27 cellular contexts compared by ENCODE assay signal in the genomic region with DNA sequence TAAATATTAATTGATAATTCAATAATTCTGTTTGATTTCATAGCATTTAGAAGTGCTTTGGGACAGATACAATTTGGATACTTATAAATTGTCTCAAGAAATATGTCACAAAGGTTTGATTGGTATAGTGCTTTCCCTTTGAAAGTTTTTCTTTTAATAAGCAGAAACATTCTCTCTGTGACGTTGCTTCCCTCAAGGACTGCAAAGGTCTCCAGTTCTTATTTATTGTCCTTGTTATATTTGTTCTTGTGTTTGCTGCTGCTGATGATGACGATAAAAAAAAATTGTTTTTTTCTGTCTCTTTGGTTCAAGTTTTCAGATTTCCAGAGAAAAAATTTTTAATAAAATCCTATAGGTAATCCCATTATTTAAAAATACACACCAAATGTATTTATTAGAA.
"Had no signal": no experiment of that assay in that cellular context is flagged by ENCODE, and none has a peak within 500 bp of the region (broad histone marks: within the 10 kb centered on the region; RNA-seq: fewer than 3 reads in every experiment).

No MANE protein-coding gene starts in this region.

- H3K27me3 ChIP-seq: colonic mucosa, dorsolateral prefrontal cortex, esophagus muscularis mucosa, esophagus squamous epithelium, foreskin keratinocyte, gastrocnemius medialis, gastroesophageal sphincter, heart left ventricle, heart right ventricle had no signal

- H3K4me3 ChIP-seq: colonic mucosa, coronary artery, dorsolateral prefrontal cortex, esophagus muscularis mucosa, esophagus squamous epithelium, gastrocnemius medialis, gastroesophageal sphincter, heart left ventricle, heart right ventricle had no signal

- H3K9me3 ChIP-seq: colonic mucosa, esophagus muscularis mucosa, esophagus squamous epithelium, gastrocnemius medialis, gastroesophageal sphincter, heart left ventricle, heart right ventricle had no signal

- H3K36me3 ChIP-seq: colonic mucosa, esophagus muscularis mucosa, esophagus squamous epithelium, gastrocnemius medialis, gastroesophageal sphincter, heart left ventricle, heart right ventricle had no signal

- ATAC-seq: effector memory CD8-positive, alpha-beta T cell; esophagus mucosa; foreskin keratinocyte; gastrocnemius medialis; gastroesophageal sphincter; heart left ventricle; heart right ventricle had no signal

- H3K27ac ChIP-seq: colonic mucosa, coronary artery, dorsolateral prefrontal cortex, epithelial cell of prostate, esophagus muscularis mucosa, esophagus squamous epithelium, foreskin keratinocyte, gastrocnemius medialis, gastroesophageal sphincter, heart left ventricle, heart right ventricle had no signal

- FAIRE-seq: endometrium, endothelial cell of umbilical vein, frontal cortex had no signal

- DNase-seq: colonic mucosa; cortex of kidney; dermis blood vessel endothelial cell; dorsolateral prefrontal cortex; effector CD4-positive, alpha-beta T cell; effector CD8-positive, alpha-beta T cell; effector memory CD4-positive, alpha-beta T cell; effector memory CD8-positive, alpha-beta T cell; endodermal cell; erythroblast; esophagus squamous epithelium; foreskin fibroblast; foreskin keratinocyte; foreskin melanocyte; gastrocnemius medialis; glutamatergic neuron; head of caudate nucleus; heart left ventricle; heart right ventricle had no signal

- H3K4me1 ChIP-seq: colonic mucosa, esophagus muscularis mucosa, esophagus squamous epithelium, foreskin keratinocyte, gastrocnemius medialis, gastroesophageal sphincter, heart left ventricle, heart right ventricle had no signal
